Comparison of ENCODE assay signal across 8 cellular contexts in genomic region chr17:29567362-29568330, GRCh38. TPM values are rescaled to one million over a fixed set of nuclear protein-coding genes. Genes with fewer than 3 reads are reported as not detected.
A peak's percentile ranks its signal among the peaks of the same experiment; 100 is the strongest.
DNase-seq lines count a peak whose midpoint lies in the region; ATAC-seq, FAIRE-seq and TF ChIP-seq lines count a peak whose summit lies in the region.

No MANE protein-coding gene starts in this region.

- H3K4me1 Mint-ChIP-seq in activated T-helper 2 cell treated with anti-CD3 and anti-CD28 coated beads, Interferon-gamma antibody, Interleukin-2, Interleukin-4, amounts not matched to agents 10 μg/mL and 5 μg/mL and 100 μg/mL, durations not matched to agents 14 hours and 24 hours and 36 hours (ENCODE audit: low read depth): peaks cover 25% of the 10 kb centered on the region

- peak overlapping the region; percentile 96 for H3K27ac Mint-ChIP-seq in activated T-helper 2 cell treated with anti-CD3 and anti-CD28 coated beads, Interferon-gamma antibody, Interleukin-2, Interleukin-4, amounts not matched to agents 10 μg/mL and 5 μg/mL and 100 μg/mL, durations not matched to agents 14 hours and 24 hours and 36 hours

- peak overlapping the region; percentile 97 for H2AFZ ChIP-seq in neuronal stem cell (ENCODE audit: low read length)

- H3K4me3 Mint-ChIP-seq in activated T-helper 2 cell treated with anti-CD3 and anti-CD28 coated beads, Interferon-gamma antibody, Interleukin-2, Interleukin-4, amounts not matched to agents 10 μg/mL and 5 μg/mL and 100 μg/mL, durations not matched to agents 14 hours and 24 hours and 36 hours (ENCODE audit: low read depth): peak overlapping the region; percentile 94

- no peak for TF ChIP-seq EP300 in upper lobe of left lung (IDR thresholded peaks at IDR 0.05)

- H3K36me3 ChIP-seq in BJ (ENCODE audit: control insufficient read depth, insufficient read depth, low read length): peaks cover 2% of the 10 kb centered on the region
- peaks cover 0 to under 1% (median 0%) of the 10 kb centered on the region in 3 donors for H3K36me3 ChIP-seq in Peyer's patch
- peaks cover 6 to 26% of the 10 kb centered on the region in 2 donors for H3K36me3 ChIP-seq in neuronal stem cell (replicated peaks in 1 of 2; ENCODE audit: control insufficient read depth in 2 of 2, insufficient read depth in 2 of 2, low read length in 2 of 2)
- peaks cover 0 to 6% (median under 1%) of the 10 kb centered on the region in 4 donors for H3K36me3 ChIP-seq in upper lobe of left lung

- peaks cover 29% of the 10 kb centered on the region for H3K36me3 Mint-ChIP-seq in activated T-helper 2 cell treated with anti-CD3 and anti-CD28 coated beads, Interferon-gamma antibody, Interleukin-2, Interleukin-4, amounts not matched to agents 10 μg/mL and 5 μg/mL and 100 μg/mL, durations not matched to agents 14 hours and 24 hours and 36 hours (ENCODE audit: low read depth)

- peak overlapping the region; percentile 84 for H3K9ac ChIP-seq in neuronal stem cell (ENCODE audit: low read depth, low read length, poor library complexity)

- peak overlapping the region; percentile 54 for H2BK5ac ChIP-seq in neuronal stem cell (ENCODE audit: low read length)

- POLR2A ChIA-PET in BJ (lab: Charles Lee): no interaction called here

- CTCF ChIA-PET in BJ (lab: Yijun Ruan, JAX): interaction anchor here (0.7 to 4.7 kb wide), 9 partner anchors 9 to 198 kb away, joined by 3 to 30 read pairs (median 3); no protein-coding TSS in a partner anchor

- peak; percentile 35 for ATAC-seq in GM19324 (IDR thresholded peaks at IDR 0.05; ENCODE audit: low FRiP score, unreplicated experiment)
- ATAC-seq in HG03521 (IDR thresholded peaks at IDR 0.05; ENCODE audit: unreplicated experiment): peak; percentile 27
- peak; percentile 67 to 79 for ATAC-seq in upper lobe of left lung (ENCODE audit: low FRiP score in 2 of 2)

- H3K79me1 ChIP-seq in neuronal stem cell (ENCODE audit: low read depth, low read length): peaks cover 6% of the 10 kb centered on the region

- no peak overlapping the region for H3K14ac ChIP-seq in neuronal stem cell (ENCODE audit: low read length)

- DNase-seq in BJ (ENCODE audit: low read depth) (no peak), Peyer's patch (peak; percentile 81 to 93 (median 84)), frontal cortex (ENCODE audit: low spot score in 2 of 2) (peak; percentile 71 to 75), neuronal stem cell (ENCODE audit: low spot score) (peak; percentile 64), upper lobe of left lung (peak; percentile 72 to 94)
- DNase-seq in activated T-helper 2 cell treated with anti-CD3 and anti-CD28 coated beads, Interferon-gamma antibody, Interleukin-2, Interleukin-4, amounts not matched to agents 10 μg/mL and 5 μg/mL and 100 μg/mL, durations not matched to agents 14 hours and 24 hours and 36 hours (ENCODE audit: low spot score): peak; percentile 79

- H2BK120ac ChIP-seq in neuronal stem cell (ENCODE audit: low read depth, low read length): no peak overlapping the region

- peak; percentile 53 for TF ChIP-seq CTCF in BJ (IDR thresholded peaks at IDR 0.05; ENCODE audit: insufficient read depth, low read depth, low read length)
- peak in 5 of 6 experiments; percentile 28 to 56 (median 52) for TF ChIP-seq CTCF in Peyer's patch (IDR thresholded peaks at IDR 0.05)
- peak; percentile 33 to 60 (median 46) for TF ChIP-seq CTCF in upper lobe of left lung (IDR thresholded peaks at IDR 0.05)

- H3K27me3 Mint-ChIP-seq in activated T-helper 2 cell treated with anti-CD3 and anti-CD28 coated beads, Interferon-gamma antibody, Interleukin-2, Interleukin-4, amounts not matched to agents 10 μg/mL and 5 μg/mL and 100 μg/mL, durations not matched to agents 14 hours and 24 hours and 36 hours (ENCODE audit: low read depth): no peaks in the 10 kb centered on the region

- peak overlapping the region; percentile 94 for H3K23ac ChIP-seq in neuronal stem cell (ENCODE audit: low read depth, low read length, poor library complexity)

- H3K4me3 ChIP-seq in BJ (ENCODE audit: low read depth, low read length) (peak overlapping the region; percentile 49), Peyer's patch (peak overlapping the region; percentile 66 to 74 (median 69)), neuronal stem cell (ENCODE audit: low read length in 2 of 2) (peak overlapping the region; percentile 78 to 85), upper lobe of left lung (peak overlapping the region; percentile 62 to 77 (median 68))

- H4K8ac ChIP-seq in neuronal stem cell (ENCODE audit: low read depth, low read length): no peak overlapping the region

- TF ChIP-seq POLR2A in Peyer's patch (IDR thresholded peaks at IDR 0.05): no peak
- TF ChIP-seq POLR2A in upper lobe of left lung (IDR thresholded peaks at IDR 0.05): no peak

- peak overlapping the region; percentile 91 for H3K18ac ChIP-seq in neuronal stem cell (ENCODE audit: low read length)

- no peak overlapping the region for H2BK15ac ChIP-seq in neuronal stem cell (ENCODE audit: low read length)

- no CpG with 5 or more reads among the region's 87 CpGs for WGBS in neuronal stem cell (ENCODE audit: extremely low coverage in 2 of 2, insufficient read length in 2 of 2, insufficient replicate concordance in 1 of 2), 2 donors
- WGBS in upper lobe of left lung, 2 donors: 1 to 2% methylated on average over 15 to 74 of the region's 87 CpGs

- H3K9me3 ChIP-seq in Peyer's patch (no peaks in the 10 kb centered on the region), neuronal stem cell (replicated peaks in 1 of 2; ENCODE audit: control insufficient read depth in 2 of 2, insufficient read depth in 1 of 2, low read depth in 1 of 2, low read length in 2 of 2) (no peaks in the 10 kb centered on the region), upper lobe of left lung (no peaks in the 10 kb centered on the region)

- intact Hi-C loops in activated T-helper 2 cell treated with anti-CD3 and anti-CD28 coated beads, Interferon-gamma antibody, Interleukin-2, Interleukin-4, amounts not matched to agents 10 μg/mL and 5 μg/mL and 100 μg/mL, durations not matched to agents 14 hours and 24 hours and 36 hours (cut with micrococcal nuclease): loop anchor here (1.0 to 10.0 kb wide), 6 partner anchors 22 to 423 kb away; partner anchors contain the start of genes GIT1, NUFIP2, SSH2 and TAOK1

- H3K4ac ChIP-seq in neuronal stem cell (ENCODE audit: low read length): no peak overlapping the region

- H2BK12ac ChIP-seq in neuronal stem cell (ENCODE audit: low read length): no peak overlapping the region

- H3K4me1 ChIP-seq in Peyer's patch (peaks cover 0 to 38% (median 19%) of the 10 kb centered on the region in 4 donors), neuronal stem cell (ENCODE audit: control insufficient read depth in 2 of 2, insufficient read depth in 1 of 2, low read depth in 1 of 2, low read length in 2 of 2) (peaks cover 7 to 15% of the 10 kb centered on the region in 2 donors), upper lobe of left lung (peaks cover 26 to 59% (median 36%) of the 10 kb centered on the region in 4 donors)

- peak overlapping the region; percentile 100 for H3K4me2 ChIP-seq in neuronal stem cell (ENCODE audit: insufficient read depth, low read length, poor library complexity, severe bottlenecking)

- peak overlapping the region; percentile 90 to 94 (median 94) for H3K27ac ChIP-seq in Peyer's patch
- peak overlapping the region; percentile 88 for H3K27ac ChIP-seq in neuronal stem cell (replicated peaks; ENCODE audit: low read length)
- peak overlapping the region; percentile 84 to 93 (median 90) for H3K27ac ChIP-seq in upper lobe of left lung

- peak overlapping the region; percentile 65 for H2AK5ac ChIP-seq in neuronal stem cell (ENCODE audit: low read depth, low read length)

- H4K91ac ChIP-seq in neuronal stem cell (ENCODE audit: low read depth, low read length, poor library complexity): no peak overlapping the region

- FAIRE-seq in frontal cortex (lab: Jason Lieb, UNC): no peak

- no peaks in the 10 kb centered on the region for H3K27me3 ChIP-seq in BJ (ENCODE audit: control insufficient read depth, insufficient read depth, low read length)
- no peaks in the 10 kb centered on the region for H3K27me3 ChIP-seq in Peyer's patch
- H3K27me3 ChIP-seq in neuronal stem cell (ENCODE audit: control insufficient read depth in 3 of 3, insufficient read depth in 3 of 3, low read depth in 1 of 3, low read length in 3 of 3): peaks cover 0 to 29% (median 7%) of the 10 kb centered on the region in 3 experiments
- H3K27me3 ChIP-seq in upper lobe of left lung: no peaks in the 10 kb centered on the region

- H3K9me3 Mint-ChIP-seq in activated T-helper 2 cell treated with anti-CD3 and anti-CD28 coated beads, Interferon-gamma antibody, Interleukin-2, Interleukin-4, amounts not matched to agents 10 μg/mL and 5 μg/mL and 100 μg/mL, durations not matched to agents 14 hours and 24 hours and 36 hours: no peaks in the 10 kb centered on the region

RNA-seq across cellular contexts. Expression of gene ABHD15, which starts 0.8 kb away (rescaled TPM):
- 5.2 and 5.8 TPM in 2 replicates for polyA plus RNA-seq in BJ (2011; rRNA removed)
- 4.6 and 7.3 TPM in 2 replicates for polyA minus RNA-seq in BJ (2011; rRNA and poly(A)+ RNA removed)
- 10 to 100 TPM; 19.0 to 41.2 (median 32.2) TPM for total RNA-seq in Peyer's patch
- 19.5 and 20.2 TPM in 2 replicates for total RNA-seq in activated T-helper 2 cell treated with anti-CD3 and anti-CD28 coated beads, Interferon-gamma antibody, Interleukin-2, Interleukin-4, amounts not matched to agents 10 μg/mL and 5 μg/mL and 100 μg/mL, durations not matched to agents 14 hours and 24 hours and 36 hours
- total RNA-seq in frontal cortex: 0.41 TPM
- polyA plus RNA-seq in neuronal stem cell (2013, experiment 1 of 2): 2.6 TPM
- polyA plus RNA-seq in neuronal stem cell (2013, experiment 2 of 2): 2.5 TPM
- 10 to 100 TPM; 12.8 to 17.8 (median 14.9) TPM for total RNA-seq in upper lobe of left lung

RNA-seq across cellular contexts. Expression of gene TP53I13, which starts 0.9 kb away (rescaled TPM):
- polyA plus RNA-seq in BJ (2011; rRNA removed): 26.8 and 38.7 TPM in 2 replicates
- 45.3 and 97.0 TPM in 2 replicates for polyA minus RNA-seq in BJ (2011; rRNA and poly(A)+ RNA removed)
- 100 to 1,000 TPM in 2 of 4 donors, 10 to 100 TPM in 2; 86.6 to 204 (median 139) TPM for total RNA-seq in Peyer's patch
- total RNA-seq in activated T-helper 2 cell treated with anti-CD3 and anti-CD28 coated beads, Interferon-gamma antibody, Interleukin-2, Interleukin-4, amounts not matched to agents 10 μg/mL and 5 μg/mL and 100 μg/mL, durations not matched to agents 14 hours and 24 hours and 36 hours: 78.2 and 84.8 TPM in 2 replicates
- total RNA-seq in frontal cortex: 4.9 TPM
- polyA plus RNA-seq in neuronal stem cell (2013, experiment 1 of 2): 32.2 TPM
- 30.4 TPM for polyA plus RNA-seq in neuronal stem cell (2013, experiment 2 of 2)
- total RNA-seq in upper lobe of left lung: 100 to 1,000 TPM in 2 of 6 donors, 10 to 100 TPM in 4; 57.3 to 178 (median 75.4) TPM

RNA-seq across cellular contexts. Expression of gene GIT1, which starts 21.8 kb away (rescaled TPM):
- polyA plus RNA-seq in BJ (2011; rRNA removed): 21.6 and 32.0 TPM in 2 replicates
- 28.2 and 37.6 TPM in 2 replicates for polyA minus RNA-seq in BJ (2011; rRNA and poly(A)+ RNA removed)
- 10 to 100 TPM; 31.9 to 66.7 (median 52.6) TPM for total RNA-seq in Peyer's patch
- total RNA-seq in activated T-helper 2 cell treated with anti-CD3 and anti-CD28 coated beads, Interferon-gamma antibody, Interleukin-2, Interleukin-4, amounts not matched to agents 10 μg/mL and 5 μg/mL and 100 μg/mL, durations not matched to agents 14 hours and 24 hours and 36 hours: 67.3 and 72.4 TPM in 2 replicates
- 30.6 TPM for total RNA-seq in frontal cortex
- 63.2 TPM for polyA plus RNA-seq in neuronal stem cell (2013, experiment 1 of 2)
- polyA plus RNA-seq in neuronal stem cell (2013, experiment 2 of 2): 65.1 TPM
- 10 to 100 TPM; 34.6 to 88.4 (median 45.5) TPM for total RNA-seq in upper lobe of left lung

RNA-seq across cellular contexts. Expression of gene ANKRD13B, which starts 25.3 kb away (rescaled TPM):
- polyA plus RNA-seq in BJ (2011; rRNA removed): 1.9 and 3.1 TPM in 2 replicates
- polyA minus RNA-seq in BJ (2011; rRNA and poly(A)+ RNA removed): 2.9 and 3.7 TPM in 2 replicates
- total RNA-seq in Peyer's patch (10 to 100 TPM in 1 of 4 donors, 1 to 10 TPM in 3; 4.2 to 14.9 (median 8.3) TPM), frontal cortex (19.6 TPM), upper lobe of left lung (10 to 100 TPM in 1 of 6 donors, 1 to 10 TPM in 5; 1.5 to 24.1 (median 3.9) TPM)
- total RNA-seq in activated T-helper 2 cell treated with anti-CD3 and anti-CD28 coated beads, Interferon-gamma antibody, Interleukin-2, Interleukin-4, amounts not matched to agents 10 μg/mL and 5 μg/mL and 100 μg/mL, durations not matched to agents 14 hours and 24 hours and 36 hours: 34.1 and 41.6 TPM in 2 replicates
- polyA plus RNA-seq in neuronal stem cell (2013, experiment 1 of 2): 24.5 TPM
- polyA plus RNA-seq in neuronal stem cell (2013, experiment 2 of 2): 23.7 TPM

RNA-seq across cellular contexts. Expression of gene CORO6, which starts 55.1 kb away (rescaled TPM):
- 8.0 and 19.3 TPM in 2 replicates for polyA plus RNA-seq in BJ (2011; rRNA removed)
- 12.4 and 14.2 TPM in 2 replicates for polyA minus RNA-seq in BJ (2011; rRNA and poly(A)+ RNA removed)
- total RNA-seq in Peyer's patch (10 to 100 TPM in 3 of 4 donors, 1 to 10 TPM in 1; 4.0 to 28.9 (median 19.9) TPM), frontal cortex (0.82 TPM), upper lobe of left lung (100 to 1,000 TPM in 1 of 6 donors, 10 to 100 TPM in 3, 1 to 10 TPM in 2; 7.3 to 137 (median 12.2) TPM)
- total RNA-seq in activated T-helper 2 cell treated with anti-CD3 and anti-CD28 coated beads, Interferon-gamma antibody, Interleukin-2, Interleukin-4, amounts not matched to agents 10 μg/mL and 5 μg/mL and 100 μg/mL, durations not matched to agents 14 hours and 24 hours and 36 hours: 3.1 and 3.8 TPM in 2 replicates
- polyA plus RNA-seq in neuronal stem cell (2013, experiment 1 of 2): 5.2 TPM
- 5.5 TPM for polyA plus RNA-seq in neuronal stem cell (2013, experiment 2 of 2)
